In genomic region chr20:44573501-44573869, GRCh38 we compare ENCODE assay signal across 12 cellular contexts. TPM values are rescaled to one million over a fixed set of nuclear protein-coding genes. Genes with fewer than 3 reads are reported as not detected.
A peak's percentile ranks its signal among the peaks of the same experiment; 100 is the strongest.
DNase-seq lines count a peak whose midpoint lies in the region; ATAC-seq, FAIRE-seq and TF ChIP-seq lines count a peak whose summit lies in the region.
"Had no signal": no experiment of that assay in that cellular context is flagged by ENCODE, and none has a peak within 500 bp of the region (broad histone marks: within the 10 kb centered on the region; RNA-seq: fewer than 3 reads in every experiment).

No MANE protein-coding gene starts in this region.

- no peaks in the 10 kb centered on the region for H3K9me2 ChIP-seq in GM23248 (ENCODE audit: insufficient read depth)

- H3K4me3 ChIP-seq in GM23248 (0 out of 2 replicates have a peak overlapping the region, but pooled peaks have one; percentile 2), keratinocyte (ENCODE audit: control insufficient read depth in 2 of 3, extremely low read depth in 1 of 3, insufficient read depth in 2 of 3, low read depth in 1 of 3, low read length in 3 of 3) (peak overlapping the region in 1 of 3 experiments; percentile 53), spleen (no peak overlapping the region), H7 (ENCODE audit: insufficient read depth, low read depth, low read length) (no peak overlapping the region)

- peaks cover 42% of the 10 kb centered on the region for H3K4me1 ChIP-seq in GM23248 (ENCODE audit: insufficient read depth)
- peaks cover 28% of the 10 kb centered on the region for H3K4me1 ChIP-seq in keratinocyte (ENCODE audit: control insufficient read depth, extremely low read depth, insufficient read depth, low read length)
- peaks cover 7 to 46% (median 20%) of the 10 kb centered on the region in 6 donors for H3K4me1 ChIP-seq in spleen

- no peak for FAIRE-seq in keratinocyte (lab: Jason Lieb, UNC)

- in situ Hi-C loops in GM23248 (cut with MboI) (no loop called here), G401 (cut with HindIII; ENCODE audit: low sequenced_read_pairs) (no loop called here)

- no peaks in the 10 kb centered on the region for H3K27me3 ChIP-seq in GM23248 (replicated peaks; ENCODE audit: insufficient read depth)
- H3K27me3 ChIP-seq in keratinocyte (ENCODE audit: control insufficient read depth, extremely low read depth, insufficient read depth, low read length): no peaks in the 10 kb centered on the region
- H3K27me3 ChIP-seq in spleen (replicated peaks in 1 of 7): no peaks in the 10 kb centered on the region
- no peaks in the 10 kb centered on the region for H3K27me3 ChIP-seq in H7 (ENCODE audit: control insufficient read depth, insufficient read depth, low read length)

- WGBS in GM23248 (ENCODE audit: low coverage in 1 of 2, low lambda C conversion rate in 2 of 2, missing lambda C conversion rate in 2 of 2), 2 experiments: 54 to 61% methylated on average over 2 of the region's 2 CpGs
- 81 to 95% (median 86%) methylated on average over 2 of the region's 2 CpGs for WGBS in spleen, 5 donors

- DNase-seq in GM23248 (no peak), keratinocyte (ENCODE audit: low read depth, low spot score) (no peak), spleen (no peak), H7 (no peak), G401 (ENCODE audit: low spot score) (no peak)
- DNase-seq in stimulated activated naive CD4-positive, alpha-beta T cell (lab: John Stamatoyannopoulos, UW): no peak
- DNase-seq: activated CD4-positive, alpha-beta T cell treated with anti-CD3 and anti-CD28 coated beads for 36 hours; activated T-cell treated with anti-CD3 and anti-CD28 coated beads, Interleukin-2, amount 50 U/mL, for 48 hours; NCI-H2081 had no signal

- peaks cover 42% of the 10 kb centered on the region for H3F3A ChIP-seq in GM23248 (ENCODE audit: insufficient read depth)

- dilution Hi-C loops in keratinocyte (cut with MboI; ENCODE audit: extremely low pct_ligation_motif_present, low sequenced_read_pairs): no loop called here

- TF ChIP-seq CTCF in keratinocyte (optimal IDR thresholded peaks at IDR 0.05 in 1 of 3, IDR thresholded peaks at IDR 0.05 in 1 of 3, conservative IDR thresholded peaks at IDR 0.05 in 1 of 3; ENCODE audit: extremely low read depth in 1 of 3, insufficient read depth in 2 of 3, low read length in 3 of 3): no peak
- no peak for TF ChIP-seq CTCF in spleen (IDR thresholded peaks at IDR 0.05 in 8 of 11, conservative IDR thresholded peaks at IDR 0.05 in 3 of 11)

- no peaks in the 10 kb centered on the region for H3K9me1 ChIP-seq in keratinocyte (ENCODE audit: control insufficient read depth, extremely low read depth, insufficient read depth, low read length)

- H4K20me1 ChIP-seq in GM23248 (ENCODE audit: insufficient read depth): no peaks in the 10 kb centered on the region
- peaks cover 2% of the 10 kb centered on the region for H4K20me1 ChIP-seq in keratinocyte (ENCODE audit: control insufficient read depth, extremely low read depth, insufficient read depth, low read length)

- H3K9ac ChIP-seq in GM23248 (peak overlapping the region; percentile 82), keratinocyte (ENCODE audit: control insufficient read depth, extremely low read depth, insufficient read depth, low read length) (peak overlapping the region; percentile 83)

- no peaks in the 10 kb centered on the region for H3K9me3 ChIP-seq in GM23248 (ENCODE audit: low read depth)
- H3K9me3 ChIP-seq in keratinocyte (ENCODE audit: control insufficient read depth, low read depth, low read length): peaks cover 2% of the 10 kb centered on the region
- H3K9me3 ChIP-seq in spleen: no peaks in the 10 kb centered on the region

- no peak for TF ChIP-seq POLR2A in spleen (IDR thresholded peaks at IDR 0.05)

- intact Hi-C loops in spleen (cut with DNase I; ENCODE audit: low total_unique reads): no loop called here

- H3K36me3 ChIP-seq in GM23248 (ENCODE audit: low read depth) (no peaks in the 10 kb centered on the region), keratinocyte (ENCODE audit: control insufficient read depth in 2 of 2, extremely low read depth in 1 of 2, insufficient read depth in 2 of 2, low read length in 2 of 2) (no peaks in the 10 kb centered on the region), spleen (no peaks in the 10 kb centered on the region), H7 (replicated peaks; ENCODE audit: control insufficient read depth, insufficient read depth, low read length) (no peaks in the 10 kb centered on the region)

- no peak for ATAC-seq in HG03460 (IDR thresholded peaks at IDR 0.05; ENCODE audit: unreplicated experiment)
- ATAC-seq: activated CD4-positive, alpha-beta T cell treated with anti-CD3 and anti-CD28 coated beads for 36 hours had no signal

- H3K27ac ChIP-seq in GM23248 (peak overlapping the region; percentile 98), angular gyrus (ENCODE audit: low read depth, low read length) (peak overlapping the region; percentile 95), keratinocyte (ENCODE audit: control insufficient read depth, insufficient read depth, low read length) (peak overlapping the region; percentile 99), spleen (peak overlapping the region in 7 of 8 donors; percentile 41 to 76 (median 71))
- H3K27ac ChIP-seq: C4-2B had no signal

- H2AFZ ChIP-seq in GM23248: no peak overlapping the region
- no peak overlapping the region for H2AFZ ChIP-seq in keratinocyte (ENCODE audit: control insufficient read depth, low read length)

- H3K79me2 ChIP-seq in GM23248 (ENCODE audit: insufficient read depth): 0 out of 2 replicates have a peak, but pooled peaks cover 13% of the 10 kb centered on the region
- H3K79me2 ChIP-seq in keratinocyte (ENCODE audit: control insufficient read depth, insufficient read depth, low read length): no peaks in the 10 kb centered on the region

- peak overlapping the region; percentile 78 for H3K4me2 ChIP-seq in GM23248 (ENCODE audit: unreplicated experiment)
- H3K4me2 ChIP-seq in keratinocyte (ENCODE audit: control insufficient read depth, extremely low read depth, insufficient read depth, low read depth, low read length): peak overlapping the region; percentile 89

RNA-seq across cellular contexts. Expression of gene PKIG, which starts 8.9 kb away (rescaled TPM):
- total RNA-seq in GM23248 (2014; rRNA removed; shearing (Covaris generic)): 56.1 and 83.7 TPM in 2 replicates
- polyA plus RNA-seq in GM23248 (2016; fragmentation: Nextera tagmentation; extraction: Ambion mirVana): 44.0 and 46.0 TPM in 2 replicates
- polyA plus RNA-seq in keratinocyte: 6.6 to 9.9 TPM (median 8.4 TPM) in 3 replicates
- 19.2 TPM for polyA plus RNA-seq in keratinocyte (2011; ENCODE audit: low read depth)
- polyA plus RNA-seq in keratinocyte (2011; cell fraction: cytosol; rRNA removed): 7.8 and 14.4 TPM in 2 replicates
- 2.6 and 3.6 TPM in 2 replicates for polyA plus RNA-seq in keratinocyte (2011; cell fraction: nucleus; rRNA removed)
- polyA plus RNA-seq in keratinocyte (2012; ENCODE audit: low replicate concordance): 8.5 and 11.2 TPM in 2 replicates
- polyA minus RNA-seq in keratinocyte: 3.5 to 7.1 TPM (median 4.4 TPM) in 3 replicates
- 9.6 TPM for polyA minus RNA-seq in keratinocyte (2011; cell fraction: cytosol; rRNA and poly(A)+ RNA removed)
- polyA minus RNA-seq in keratinocyte (2011; cell fraction: nucleus; rRNA and poly(A)+ RNA removed): 0.54 and 2.3 TPM in 2 replicates
- 10 to 100 TPM; 37.5 to 82.6 (median 47.6) TPM for total RNA-seq in spleen
- 10 to 100 TPM; 64.6 to 82.1 (median 74.9) TPM for polyA plus RNA-seq in spleen
- 40.8 and 76.2 TPM in 2 replicates for total RNA-seq in H7 (2014; rRNA removed; shearing (Covaris generic))
- 37.1 and 69.0 TPM in 2 replicates for total RNA-seq in G401 (2014; rRNA removed; shearing (Covaris generic))

RNA-seq across cellular contexts. Expression of gene SERINC3, which starts 51.6 kb away (rescaled TPM):
- 105 and 141 TPM in 2 replicates for total RNA-seq in GM23248 (2014; rRNA removed; shearing (Covaris generic))
- polyA plus RNA-seq in GM23248 (2016; fragmentation: Nextera tagmentation; extraction: Ambion mirVana) (194 and 202 TPM in 2 replicates), keratinocyte (118 to 151 TPM (median 145 TPM) in 3 replicates), spleen (10 to 100 TPM; 14.5 to 23.9 (median 20.8) TPM)
- polyA plus RNA-seq in keratinocyte (2011; ENCODE audit: low read depth): 35.8 TPM
- polyA plus RNA-seq in keratinocyte (2011; cell fraction: cytosol; rRNA removed): 82.7 and 125 TPM in 2 replicates
- polyA plus RNA-seq in keratinocyte (2011; cell fraction: nucleus; rRNA removed): 184 and 222 TPM in 2 replicates
- 67.3 and 95.2 TPM in 2 replicates for polyA plus RNA-seq in keratinocyte (2012; ENCODE audit: low replicate concordance)
- polyA minus RNA-seq in keratinocyte: 152 to 382 TPM (median 316 TPM) in 3 replicates
- polyA minus RNA-seq in keratinocyte (2011; cell fraction: cytosol; rRNA and poly(A)+ RNA removed): 157 TPM
- polyA minus RNA-seq in keratinocyte (2011; cell fraction: nucleus; rRNA and poly(A)+ RNA removed): 168 and 227 TPM in 2 replicates
- 100 to 1,000 TPM in 2 of 7 donors, 10 to 100 TPM in 5; 73.2 to 117 (median 90.3) TPM for total RNA-seq in spleen
- 36.7 and 46.4 TPM in 2 replicates for total RNA-seq in H7 (2014; rRNA removed; shearing (Covaris generic))
- 23.9 and 28.0 TPM in 2 replicates for total RNA-seq in G401 (2014; rRNA removed; shearing (Covaris generic))
